Comparison of ENCODE assay signal across 1 cellular context in genomic region chr1:232547938-232548484, GRCh38.
TF ChIP-seq lines count a peak whose summit lies in the region.

No MANE protein-coding gene starts in this region.

TF ChIP-seq in HEK293, 187 proteins besides CTCF, POLR2A, EP300 and RAD21 (continued from another document and continues in another):
- no peak for TF ChIP-seq ZBTB49 (tag by site-specific recombination; IDR thresholded peaks at IDR 0.05; ENCODE audit: low read depth)
- no peak; the same call in 1 of the 2 replicates for TF ChIP-seq ZNF518A (tag by site-specific recombination; conservative IDR thresholded peaks at IDR 0.05; ENCODE audit: low read depth)
- TF ChIP-seq ZNF274 (IDR thresholded peaks at IDR 0.05; ENCODE audit: low read length): no peak
- no peak for TF ChIP-seq ZNF274 (tag by site-specific recombination; IDR thresholded peaks at IDR 0.05; ENCODE audit: borderline replicate concordance)
- peak; percentile 86; the same call in 1 of the 2 replicates for TF ChIP-seq ZSCAN23 (tag by site-specific recombination; IDR thresholded peaks at IDR 0.05)
- TF ChIP-seq HOXA7 (CRISPR knock-in tag; IDR thresholded peaks at IDR 0.05; ENCODE audit: borderline replicate concordance): no peak
- TF ChIP-seq ZNF19 (tag by site-specific recombination; IDR thresholded peaks at IDR 0.05; ENCODE audit: low read depth): no peak
- TF ChIP-seq ZNF426 (tag by site-specific recombination; IDR thresholded peaks at IDR 0.05): no peak
- no peak for TF ChIP-seq KLF16 (tag by site-specific recombination; IDR thresholded peaks at IDR 0.05)
- no peak for TF ChIP-seq ZNF350 (tag by site-specific recombination; IDR thresholded peaks at IDR 0.05)
- peak; percentile 75; the same call in 1 of the 2 replicates for TF ChIP-seq ATF2 (tag by site-specific recombination; IDR thresholded peaks at IDR 0.05; ENCODE audit: low read depth)
- TF ChIP-seq KLF8 (tag by site-specific recombination; IDR thresholded peaks at IDR 0.05): peak; percentile 65
- TF ChIP-seq ZNF146 (tag by site-specific recombination; IDR thresholded peaks at IDR 0.05): peak; percentile 30; the same call in 1 of the 2 replicates
- TF ChIP-seq ZNF423 (tag by site-specific recombination; IDR thresholded peaks at IDR 0.05): peak; percentile 79
- TF ChIP-seq ZNF843 (tag by site-specific recombination; IDR thresholded peaks at IDR 0.05): peak; percentile 90
- TF ChIP-seq REST (tag by site-specific recombination; IDR thresholded peaks at IDR 0.05): no peak
- no peak for TF ChIP-seq SP2 (tag by site-specific recombination; IDR thresholded peaks at IDR 0.05)
- TF ChIP-seq KLF9 (tag by site-specific recombination; IDR thresholded peaks at IDR 0.05; ENCODE audit: low read depth): no peak
- no peak for TF ChIP-seq MEIS1 (CRISPR knock-in tag; IDR thresholded peaks at IDR 0.05; ENCODE audit: borderline replicate concordance)
- no peak for TF ChIP-seq ZNF112 (tag by site-specific recombination; IDR thresholded peaks at IDR 0.05)
- peak; percentile 43; the same call in 1 of the 2 replicates for TF ChIP-seq ZNF580 (tag by site-specific recombination; IDR thresholded peaks at IDR 0.05)
- TF ChIP-seq ZBTB17 (tag by site-specific recombination; IDR thresholded peaks at IDR 0.05): peak; percentile 81
- TF ChIP-seq ZNF174 (tag by site-specific recombination; IDR thresholded peaks at IDR 0.05): no peak
- TF ChIP-seq ZBTB7A (tag by site-specific recombination; IDR thresholded peaks at IDR 0.05; ENCODE audit: low read depth): no peak
- TF ChIP-seq ELK4 (IDR thresholded peaks at IDR 0.05; ENCODE audit: borderline replicate concordance, low read depth, low read length): no peak
- TF ChIP-seq ZBTB10 (tag by site-specific recombination; IDR thresholded peaks at IDR 0.05): no peak
- TF ChIP-seq ZNF266 (tag by site-specific recombination; IDR thresholded peaks at IDR 0.05; ENCODE audit: low read depth): no peak
- TF ChIP-seq ZNF26 (tag by site-specific recombination; IDR thresholded peaks at IDR 0.05): no peak
- TF ChIP-seq ZNF785 (tag by site-specific recombination; IDR thresholded peaks at IDR 0.05): no peak
- TF ChIP-seq YY2 (tag by site-specific recombination; IDR thresholded peaks at IDR 0.05): no peak
- peak; percentile 90 for TF ChIP-seq GFI1B (tag by site-specific recombination; IDR thresholded peaks at IDR 0.05)
- peak; percentile 52 for TF ChIP-seq ZNF513 (tag by site-specific recombination; IDR thresholded peaks at IDR 0.05)
- TF ChIP-seq ZNF302 (tag by site-specific recombination; IDR thresholded peaks at IDR 0.05; ENCODE audit: low read depth): no peak
- TF ChIP-seq ZNF548 (tag by site-specific recombination; IDR thresholded peaks at IDR 0.05): no peak
- TF ChIP-seq ZNF654 (tag by site-specific recombination; IDR thresholded peaks at IDR 0.05; ENCODE audit: low read depth): no peak
- TF ChIP-seq ZNF704 (tag by site-specific recombination; IDR thresholded peaks at IDR 0.05): no peak
- TF ChIP-seq ZNF529 (tag by site-specific recombination; IDR thresholded peaks at IDR 0.05; ENCODE audit: insufficient replicate concordance): no peak
- no peak for TF ChIP-seq MZF1 (tag by site-specific recombination; IDR thresholded peaks at IDR 0.05; ENCODE audit: borderline replicate concordance)
- no peak; the same call in none of the 2 replicates for TF ChIP-seq ZNF24 (tag by site-specific recombination; IDR thresholded peaks at IDR 0.05)
- TF ChIP-seq ZNF791 (tag by site-specific recombination; IDR thresholded peaks at IDR 0.05): no peak
